In genomic region chr2:74894261-74895030, GRCh38 we compare ENCODE assay signal across 13 cellular contexts.
DNase-seq lines count a peak whose midpoint lies in the region; ATAC-seq and TF ChIP-seq lines count a peak whose summit lies in the region.
"Had no signal": no experiment of that assay in that cellular context is flagged by ENCODE, and none has a peak within 500 bp of the region (broad histone marks: within the 10 kb centered on the region; RNA-seq: fewer than 3 reads in every experiment).

No MANE protein-coding gene starts in this region.

- H3K27ac Mint-ChIP-seq in chondrocyte (ENCODE audit: unreplicated experiment) = peak overlapping the region; percentile 76

- no peak overlapping the region for H3K4me3 ChIP-seq in psoas muscle
- H3K4me3 ChIP-seq: uterus had no signal

- no peaks in the 10 kb centered on the region for H3K9me3 Mint-ChIP-seq in chondrocyte (ENCODE audit: low read depth)

- H3K36me3 ChIP-seq in psoas muscle (ENCODE audit: insufficient read depth in 1 of 2, low read depth in 1 of 2) = peaks cover 6 to 58% of the 10 kb centered on the region in 2 donors
- H3K36me3 ChIP-seq: uterus had no signal

- peaks cover 31% of the 10 kb centered on the region for H3K36me3 Mint-ChIP-seq in chondrocyte (ENCODE audit: low read depth)

- no peaks in the 10 kb centered on the region for H3K27me3 Mint-ChIP-seq in chondrocyte (ENCODE audit: low read depth)

- DNase-seq in AG20443 (ENCODE audit: low spot score) = peak; percentile 72
- peak; percentile 77 for DNase-seq in LHCN-M2 (ENCODE audit: low read depth)
- DNase-seq in chondrocyte (ENCODE audit: low spot score) = no peak
- no peak for DNase-seq in psoas muscle
- DNase-seq in cortex of kidney (lab: John Stamatoyannopoulos, UW) = no peak
- DNase-seq in NCI-H1417 treated with DMSO at 0.1 percent for 48 hours (lab: John Stamatoyannopoulos, UW) = no peak
- DNase-seq in HK-2 (ENCODE audit: unreplicated experiment) = no peak
- DNase-seq: activated CD4-positive, CD25-positive, alpha-beta regulatory T cell treated with anti-CD3 and anti-CD28 coated beads, Interleukin-2, amount 50 U/mL, for 72 hours; activated effector memory CD4-positive, alpha-beta T cell treated with anti-CD3 and anti-CD28 coated beads, Interleukin-2, amount 50 U/mL, for 16 hours; NCI-H1436 treated with DMSO at 0.1 percent for 48 hours; NCI-H748 treated with DMSO at 0.1 percent for 48 hours; uterus had no signal

- 86 to 95% (median 94%) methylated on average over 6 of the region's 6 CpGs for WGBS in psoas muscle, 3 donors

- peaks cover 47% of the 10 kb centered on the region for H3K4me1 Mint-ChIP-seq in chondrocyte (ENCODE audit: low read depth)

- no peak overlapping the region for H3K27ac ChIP-seq in psoas muscle
- H3K27ac ChIP-seq: uterus had no signal

- H3K27me3 ChIP-seq in psoas muscle (ENCODE audit: insufficient read depth in 3 of 3, low read length in 2 of 3) = no peaks in the 10 kb centered on the region
- H3K27me3 ChIP-seq: uterus had no signal

- no peaks in the 10 kb centered on the region for H3K9me3 ChIP-seq in psoas muscle
- H3K9me3 ChIP-seq: uterus had no signal

- ATAC-seq in psoas muscle (peak in 3 of 4 donors; percentile 33 to 47 (median 42)), GM21526 (IDR thresholded peaks at IDR 0.05; ENCODE audit: low FRiP score, unreplicated experiment) (no peak)

- H3K4me1 ChIP-seq in psoas muscle = no peaks in the 10 kb centered on the region
- H3K4me1 ChIP-seq: uterus had no signal

- TF ChIP-seq CTCF in chondrocyte (IDR thresholded peaks at IDR 0.05) (no peak), psoas muscle (IDR thresholded peaks at IDR 0.05) (no peak)

- intact Hi-C loops in psoas muscle (cut with DNase I) = no loop called here

- H3K4me3 Mint-ChIP-seq in chondrocyte (ENCODE audit: unreplicated experiment) = no peak overlapping the region

Comparison
In these comparisons a context has a peak if more than half of its experiments do, and no peak if none do; other contexts are left out.
1. DNase-seq: peak in AG20443 (single experiment) and LHCN-M2 (single experiment); none in chondrocyte (single experiment), psoas muscle (0 of 2), cortex of kidney (single experiment), NCI-H1417 treated with DMSO at 0.1 percent for 48 hours (single experiment) and HK-2 (single experiment).